Comparison of ENCODE assay signal across 34 cellular contexts in the genomic region with DNA sequence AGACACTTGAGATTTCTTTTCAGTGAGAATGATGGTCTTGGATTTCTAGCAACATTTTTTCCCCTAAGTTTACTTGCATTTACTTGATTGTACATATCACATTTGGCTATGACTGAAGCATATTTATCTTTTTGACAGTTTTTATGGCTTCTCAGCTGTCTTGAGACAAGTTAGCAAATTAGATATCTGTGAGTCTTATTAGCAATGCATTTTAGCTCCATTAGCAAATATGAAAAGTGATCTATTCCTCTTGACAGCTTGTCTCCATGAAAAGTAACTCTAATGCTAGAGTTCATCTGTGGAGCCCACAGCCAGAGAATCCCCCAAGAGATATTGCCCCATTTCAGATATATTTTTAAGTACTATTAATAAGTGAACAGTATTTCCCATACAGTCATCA.
"Had no signal": no experiment of that assay in that cellular context is flagged by ENCODE, and none has a peak within 500 bp of the region (broad histone marks: within the 10 kb centered on the region; RNA-seq: fewer than 3 reads in every experiment).

No MANE protein-coding gene starts in this region.

- H3K9ac ChIP-seq: KMS-11 had no signal

- H3K4me2 ChIP-seq: KMS-11 had no signal

- DNase-seq: Karpas-422, Kasumi-1, MG63, MM.1S, MV-4-11, NCI-H1048, NCI-H1092, NCI-H1092 treated with DMSO at 0.1 percent for 48 hours, NCI-H1105, NCI-H1105 treated with DMSO at 0.1 percent for 48 hours, NCI-H1417, NCI-H1417 treated with DMSO at 0.1 percent for 48 hours, NCI-H1436, NCI-H1436 treated with DMSO at 0.1 percent for 48 hours, NCI-H146, NCI-H1694, NCI-H1694 treated with DMSO at 0.1 percent for 48 hours, NCI-H187, NCI-H187 treated with DMSO at 0.1 percent for 48 hours, NCI-H1930, NCI-H2029, NCI-H2029 treated with DMSO at 0.1 percent for 48 hours, NCI-H2081, NCI-H2081 treated with DMSO at 0.1 percent for 48 hours, NCI-H2107, NCI-H2171, NCI-H2171 treated with DMSO at 0.1 percent for 48 hours, NCI-H2227 treated with DMSO at 0.1 percent for 48 hours, NCI-H226, NCI-H345, NCI-H446, NCI-H446 treated with DMSO at 0.1 percent for 48 hours, NCI-H510A had no signal

- H3K36me3 ChIP-seq: MG63 had no signal

- H3K27ac ChIP-seq: KMS-11 had no signal

- H3K9me3 ChIP-seq: MG63 had no signal

- H3K4me3 ChIP-seq: MG63 had no signal

- H3K27me3 ChIP-seq: MG63 had no signal
